ENCODE assay signal across 14 cellular contexts in the genomic region with DNA sequence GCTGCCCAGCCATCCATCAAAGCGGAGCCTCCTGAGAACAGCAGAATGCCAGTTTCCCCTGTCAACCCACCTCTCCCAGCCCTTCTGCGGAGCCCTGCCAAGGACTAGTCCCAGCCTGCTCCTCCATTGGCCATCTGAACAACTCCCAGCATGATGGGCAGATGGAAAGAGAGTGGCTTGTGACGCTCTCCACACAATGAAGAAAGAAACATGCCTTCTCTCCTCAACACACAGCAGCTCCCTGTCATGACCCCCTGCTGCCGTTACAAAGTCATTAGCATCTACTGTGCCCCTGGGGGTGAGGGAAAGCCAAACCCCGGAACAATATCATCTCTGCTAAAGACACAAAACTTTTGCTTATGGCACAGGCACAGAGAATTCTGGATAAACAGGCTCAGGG. TPM values are rescaled to one million over a fixed set of nuclear protein-coding genes. Genes with fewer than 3 reads are reported as not detected.
DNase-seq lines count a peak whose midpoint lies in the region; ATAC-seq and TF ChIP-seq lines count a peak whose summit lies in the region.
"Had no signal": no experiment of that assay in that cellular context is flagged by ENCODE, and none has a peak within 500 bp of the region (broad histone marks: within the 10 kb centered on the region; RNA-seq: fewer than 3 reads in every experiment).

No MANE protein-coding gene starts in this region.

- H3K27me3 Mint-ChIP-seq in WTC11 (ENCODE audit: low read depth) = peaks cover 33% of the 10 kb centered on the region
- peaks cover 11 to 14% of the 10 kb centered on the region in 2 donors for H3K27me3 Mint-ChIP-seq in T-cell

- no peaks in the 10 kb centered on the region for H3K79me2 ChIP-seq in osteoblast (ENCODE audit: insufficient read depth, low read length)

- H3K27me3 ChIP-seq in osteoblast (ENCODE audit: insufficient read depth, low read length) = no peaks in the 10 kb centered on the region
- H3K27me3 ChIP-seq: BLaER1 had no signal

- H3K4me3 Mint-ChIP-seq in WTC11 (no peak overlapping the region), T-cell (no peak overlapping the region)
- H3K4me3 Mint-ChIP-seq: CD8-positive, alpha-beta memory T cell had no signal

- H3K9me3 ChIP-seq in osteoblast (ENCODE audit: low read depth, low read length) = no peaks in the 10 kb centered on the region
- H3K9me3 ChIP-seq: BLaER1, Caco-2 had no signal

- peak; percentile 62 for ATAC-seq in WTC11
- ATAC-seq in T-cell (replicated peaks in 1 of 4) = no peak

- H3K4me3 ChIP-seq in osteoblast (ENCODE audit: insufficient read depth, low read length) = no peak overlapping the region
- H3K4me3 ChIP-seq: BLaER1 had no signal

- DNase-seq in NCI-H2107 treated with DMSO at 0.1 percent for 48 hours (lab: John Stamatoyannopoulos, UW; ENCODE audit: unreplicated experiment) = peak; percentile 56
- DNase-seq in NCI-H2107 (lab: John Stamatoyannopoulos, UW) = no peak
- DNase-seq in WTC11 (ENCODE audit: low spot score) = no peak
- peak; percentile 16 for DNase-seq in left kidney (ENCODE audit: low read depth, low spot score)
- DNase-seq in osteoblast (ENCODE audit: insufficient read length, low spot score, missing footprints) = no peak
- DNase-seq in T-cell = no peak
- no peak for DNase-seq in NCI-H2227 (lab: John Stamatoyannopoulos, UW; ENCODE audit: unreplicated experiment)
- DNase-seq: 8988T; AML-193; Caco-2; CD8-positive, alpha-beta memory T cell; DND-41; GF-D8 had no signal

- CTCF ChIA-PET in WTC11 (lab: Charles Lee) = interaction anchor here (2.5 kb wide), 1 partner anchor 26 kb away, joined by 7 read pairs; no protein-coding TSS in a partner anchor
- CTCF ChIA-PET in T-cell (lab: Charles Lee) = interaction anchor here in 1 of 2 donors (0.6 kb wide), 1 partner anchor 589 kb away, joined by 8 read pairs; no protein-coding TSS in a partner anchor

- no peak overlapping the region for H3K27ac Mint-ChIP-seq in WTC11
- no peak overlapping the region for H3K27ac Mint-ChIP-seq in T-cell
- H3K27ac Mint-ChIP-seq: CD8-positive, alpha-beta memory T cell had no signal

- H3K4me1 ChIP-seq in osteoblast (ENCODE audit: insufficient read depth, low read length) = no peaks in the 10 kb centered on the region
- H3K4me1 ChIP-seq: BLaER1, Caco-2 had no signal

- H3K9me3 Mint-ChIP-seq in WTC11 = no peaks in the 10 kb centered on the region
- H3K9me3 Mint-ChIP-seq in T-cell = no peaks in the 10 kb centered on the region
- H3K9me3 Mint-ChIP-seq: CD8-positive, alpha-beta memory T cell had no signal

- H3K4me2 ChIP-seq in osteoblast (ENCODE audit: insufficient read depth, low read length) = no peak overlapping the region
- H3K4me2 ChIP-seq: BLaER1 had no signal

- H3K4me1 Mint-ChIP-seq in WTC11 (peaks cover 58% of the 10 kb centered on the region), T-cell (peaks cover 14 to 25% (median 14%) of the 10 kb centered on the region in 3 donors)
- H3K4me1 Mint-ChIP-seq: CD8-positive, alpha-beta memory T cell had no signal

- TF ChIP-seq CTCF in WTC11 (IDR thresholded peaks at IDR 0.05) (no peak), osteoblast (IDR thresholded peaks at IDR 0.05; ENCODE audit: extremely low read depth, low read depth, low read length) (no peak)

- no peaks in the 10 kb centered on the region for H4K20me1 ChIP-seq in osteoblast (ENCODE audit: insufficient read depth, low read length)
- H4K20me1 ChIP-seq: BLaER1 had no signal

- H3K36me3 Mint-ChIP-seq in WTC11 = no peaks in the 10 kb centered on the region
- no peaks in the 10 kb centered on the region for H3K36me3 Mint-ChIP-seq in T-cell
- H3K36me3 Mint-ChIP-seq: CD8-positive, alpha-beta memory T cell had no signal

- POLR2A ChIA-PET in WTC11 (lab: Charles Lee) = interaction anchor here (0.6 kb wide), 1 partner anchor 182 kb away, joined by 3 read pairs; no protein-coding TSS in a partner anchor
- POLR2A ChIA-PET in T-cell (lab: Charles Lee) = interaction anchor here in 1 of 2 donors (0.6 kb wide), 1 partner anchor 78 kb away, joined by 5 read pairs; no protein-coding TSS in a partner anchor

- H2AFZ ChIP-seq in osteoblast (ENCODE audit: low read length) = no peak overlapping the region

- no peaks in the 10 kb centered on the region for H3K36me3 ChIP-seq in osteoblast (ENCODE audit: insufficient read depth, low read length)
- H3K36me3 ChIP-seq: BLaER1 had no signal

- H3K27ac ChIP-seq in osteoblast (ENCODE audit: low read depth, low read length) = no peak overlapping the region
- H3K27ac ChIP-seq: BLaER1 had no signal

TF ChIP-seq in WTC11, 78 proteins besides CTCF, POLR2A, EP300 and RAD21:
- TF ChIP-seq ETV6 (CRISPR knock-in tag; IDR thresholded peaks at IDR 0.05) (no peak), ZNF281 (CRISPR knock-in tag; IDR thresholded peaks at IDR 0.05) (no peak), GTF2I (CRISPR knock-in tag; conservative IDR thresholded peaks at IDR 0.05) (no peak), TCF7 (CRISPR knock-in tag; IDR thresholded peaks at IDR 0.05; ENCODE audit: low read depth) (no peak), NR2C2 (CRISPR knock-in tag; IDR thresholded peaks at IDR 0.05) (no peak), CBFB (CRISPR knock-in tag; IDR thresholded peaks at IDR 0.05; ENCODE audit: low read depth) (no peak), ATF2 (CRISPR knock-in tag; IDR thresholded peaks at IDR 0.05; ENCODE audit: borderline replicate concordance, low read depth) (no peak), SMAD3 (CRISPR knock-in tag; IDR thresholded peaks at IDR 0.05; ENCODE audit: borderline replicate concordance) (no peak)
- TF ChIP-seq, protein P1, sequence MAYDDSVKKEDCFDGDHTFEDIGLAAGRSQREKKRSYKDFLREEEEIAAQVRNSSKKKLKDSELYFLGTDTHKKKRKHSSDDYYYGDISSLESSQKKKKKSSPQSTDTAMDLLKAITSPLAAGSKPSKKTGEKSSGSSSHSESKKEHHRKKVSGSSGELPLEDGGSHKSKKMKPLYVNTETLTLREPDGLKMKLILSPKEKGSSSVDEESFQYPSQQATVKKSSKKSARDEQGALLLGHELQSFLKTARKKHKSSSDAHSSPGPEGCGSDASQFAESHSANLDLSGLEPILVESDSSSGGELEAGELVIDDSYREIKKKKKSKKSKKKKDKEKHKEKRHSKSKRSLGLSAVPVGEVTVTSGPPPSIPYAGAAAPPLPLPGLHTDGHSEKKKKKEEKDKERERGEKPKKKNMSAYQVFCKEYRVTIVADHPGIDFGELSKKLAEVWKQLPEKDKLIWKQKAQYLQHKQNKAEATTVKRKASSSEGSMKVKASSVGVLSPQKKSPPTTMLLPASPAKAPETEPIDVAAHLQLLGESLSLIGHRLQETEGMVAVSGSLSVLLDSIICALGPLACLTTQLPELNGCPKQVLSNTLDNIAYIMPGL (CRISPR knock-in tag; IDR thresholded peaks at IDR 0.05) = no peak
- TF ChIP-seq, protein P2, sequence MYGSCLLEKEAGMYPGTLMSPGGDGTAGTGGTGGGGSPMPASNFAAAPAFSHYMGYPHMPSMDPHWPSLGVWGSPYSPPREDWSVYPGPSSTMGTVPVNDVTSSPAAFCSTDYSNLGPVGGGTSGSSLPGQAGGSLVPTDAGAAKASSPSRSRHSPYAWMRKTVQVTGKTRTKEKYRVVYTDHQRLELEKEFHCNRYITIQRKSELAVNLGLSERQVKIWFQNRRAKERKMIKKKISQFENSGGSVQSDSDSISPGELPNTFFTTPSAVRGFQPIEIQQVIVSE (CRISPR knock-in tag; IDR thresholded peaks at IDR 0.05; ENCODE audit: borderline replicate concordance) = no peak
- TF ChIP-seq, protein P3, sequence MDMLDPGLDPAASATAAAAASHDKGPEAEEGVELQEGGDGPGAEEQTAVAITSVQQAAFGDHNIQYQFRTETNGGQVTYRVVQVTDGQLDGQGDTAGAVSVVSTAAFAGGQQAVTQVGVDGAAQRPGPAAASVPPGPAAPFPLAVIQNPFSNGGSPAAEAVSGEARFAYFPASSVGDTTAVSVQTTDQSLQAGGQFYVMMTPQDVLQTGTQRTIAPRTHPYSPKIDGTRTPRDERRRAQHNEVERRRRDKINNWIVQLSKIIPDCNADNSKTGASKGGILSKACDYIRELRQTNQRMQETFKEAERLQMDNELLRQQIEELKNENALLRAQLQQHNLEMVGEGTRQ (CRISPR knock-in tag; IDR thresholded peaks at IDR 0.05) = no peak

RNA-seq across cellular contexts. Expression of gene MECOM, which starts 33.6 kb away (rescaled TPM):
- total RNA-seq in WTC11 (2021) (4.1 to 12.5 TPM (median 4.7 TPM) in 3 replicates), osteoblast (2.2 and 5.6 TPM in 2 replicates), T-cell (under 1 TPM in 4 of 5 donors, not detected in 1; 0.06 to 0.48 (median 0.10) TPM)
- total RNA-seq: CD8-positive, alpha-beta memory T cell had no signal

Comparison
In these comparisons a context has a peak if more than half of its experiments do, and no peak if none do; other contexts are left out.
1. DNase-seq: peak in NCI-H2107 treated with DMSO at 0.1 percent for 48 hours (single experiment) and left kidney (single experiment); none in NCI-H2107 (single experiment), WTC11 (single experiment), osteoblast (single experiment), T-cell (0 of 34) and NCI-H2227 (single experiment).